12 cellular contexts compared by ENCODE assay signal in genomic region chr2:97951155-97951670, GRCh38. TPM values are rescaled to one million over a fixed set of nuclear protein-coding genes. Genes with fewer than 3 reads are reported as not detected.
DNase-seq lines count a peak whose midpoint lies in the region; ATAC-seq and TF ChIP-seq lines count a peak whose summit lies in the region.
"Had no signal": no experiment of that assay in that cellular context is flagged by ENCODE, and none has a peak within 500 bp of the region (broad histone marks: within the 10 kb centered on the region; RNA-seq: fewer than 3 reads in every experiment).

No MANE protein-coding gene starts in this region.

- H3K9me3 ChIP-seq in HCT116 (ENCODE audit: control insufficient read depth in 1 of 2, insufficient read depth in 1 of 2, low read depth in 1 of 2, low read length in 2 of 2) = no peaks in the 10 kb centered on the region

- TF ChIP-seq CTCF in HCT116 (IDR thresholded peaks at IDR 0.05 in 2 of 3, conservative IDR thresholded peaks at IDR 0.05 in 1 of 3; ENCODE audit: borderline replicate concordance in 1 of 3, insufficient read depth in 1 of 3, low read depth in 2 of 3, low read length in 2 of 3) = no peak

- ATAC-seq in HCT116 (peak; percentile 49; the same call in 1 of the 2 replicates), GM19455 (IDR thresholded peaks at IDR 0.05; ENCODE audit: unreplicated experiment) (no peak)
- ATAC-seq in activated T-helper 17 cell treated with anti-CD3 and anti-CD28 coated beads, Interleukin-2, amount 50 U/mL, for 72 hours (replicated peaks) = peak; percentile 94
- ATAC-seq: naive thymus-derived CD8-positive, alpha-beta T cell had no signal

- DNase-seq in CD1c-positive myeloid dendritic cell (ENCODE audit: extremely low spot score) (peak; percentile 51), HCT116 (ENCODE audit: low read depth, low spot score) (no peak), myocyte (ENCODE audit: low read depth) (peak; percentile 24), SKM-1 treated with dmso at 0.1 percent for 144 hours (lab: John Stamatoyannopoulos, UW; ENCODE audit: unreplicated experiment) (no peak), posterior cingulate gyrus (no peak)
- no peak for DNase-seq in activated CD4-positive, alpha-beta T cell treated with anti-CD3 and anti-CD28 coated beads, Interleukin-2, amount 10 ng/mL, durations not matched to agents 7 days and 5 days
- DNase-seq: KBM-7; naive thymus-derived CD8-positive, alpha-beta T cell; NCI-H2081 treated with DMSO at 0.1 percent for 48 hours; Right ventricle myocardium superior had no signal

- H3K4me1 ChIP-seq in HCT116 (ENCODE audit: control insufficient read depth in 1 of 2, insufficient read depth in 2 of 2, low read length in 2 of 2) = peaks cover 0 to 25% of the 10 kb centered on the region in 2 experiments; a peak in 3 of 4 replicates

- intact Hi-C loops in HCT116 (cut with micrococcal nuclease) (no loop called here), posterior cingulate gyrus (cut with DNase I) (no loop called here)

- peaks cover 3% of the 10 kb centered on the region; the same call in 1 of the 2 replicates for H4K20me1 ChIP-seq in HCT116 (ENCODE audit: insufficient read depth)

- peak overlapping the region; percentile 14; the same call in 1 of the 2 replicates for H3K27ac ChIP-seq in HCT116 (ENCODE audit: low read depth, low read length)

- RAD21 ChIA-PET in HCT116 (lab: Charles Lee; ENCODE audit: low non-redundant PET in 1 of 2, low total read pairs in 2 of 2, uncharacterized antibody in 2 of 2, unreplicated experiment in 2 of 2) = no interaction called here

- H2AFZ ChIP-seq in HCT116 (ENCODE audit: low read depth, low read length, poor library complexity, severe bottlenecking) = no peak overlapping the region

- POLR2A ChIA-PET in HCT116 (lab: Charles Lee) = no interaction called here
- POLR2A ChIA-PET in activated CD4-positive, alpha-beta T cell treated with anti-CD3 and anti-CD28 coated beads, Interleukin-2, amount 10 ng/mL, durations not matched to agents 7 days and 5 days (lab: Charles Lee) = no interaction called here

- no peak overlapping the region for H3K4me3 Mint-ChIP-seq in activated T-helper 17 cell treated with anti-CD3 and anti-CD28 coated beads, Interleukin-2, amount 50 U/mL, for 72 hours
- no peak overlapping the region for H3K4me3 Mint-ChIP-seq in activated CD4-positive, alpha-beta T cell treated with anti-CD3 and anti-CD28 coated beads, Interleukin-2, amount 10 ng/mL, durations not matched to agents 7 days and 5 days

- H3K27me3 ChIP-seq in HCT116 (ENCODE audit: insufficient read depth, low read length) = no peaks in the 10 kb centered on the region

- no peaks in the 10 kb centered on the region for H3K9me3 Mint-ChIP-seq in activated T-helper 17 cell treated with anti-CD3 and anti-CD28 coated beads, Interleukin-2, amount 50 U/mL, for 72 hours
- H3K9me3 Mint-ChIP-seq in activated CD4-positive, alpha-beta T cell treated with anti-CD3 and anti-CD28 coated beads, Interleukin-2, amount 10 ng/mL, durations not matched to agents 7 days and 5 days = peaks cover 4% of the 10 kb centered on the region

- H3K27ac Mint-ChIP-seq in activated T-helper 17 cell treated with anti-CD3 and anti-CD28 coated beads, Interleukin-2, amount 50 U/mL, for 72 hours = peak overlapping the region; percentile 68
- no peak overlapping the region for H3K27ac Mint-ChIP-seq in activated CD4-positive, alpha-beta T cell treated with anti-CD3 and anti-CD28 coated beads, Interleukin-2, amount 10 ng/mL, durations not matched to agents 7 days and 5 days

- no peaks in the 10 kb centered on the region for H3K9me2 ChIP-seq in HCT116 (ENCODE audit: insufficient read depth)

- H3K27me3 Mint-ChIP-seq in activated T-helper 17 cell treated with anti-CD3 and anti-CD28 coated beads, Interleukin-2, amount 50 U/mL, for 72 hours = no peaks in the 10 kb centered on the region
- H3K27me3 Mint-ChIP-seq in activated CD4-positive, alpha-beta T cell treated with anti-CD3 and anti-CD28 coated beads, Interleukin-2, amount 10 ng/mL, durations not matched to agents 7 days and 5 days = no peaks in the 10 kb centered on the region
- H3K27me3 Mint-ChIP-seq: naive thymus-derived CD8-positive, alpha-beta T cell had no signal

- H3K36me3 Mint-ChIP-seq in activated T-helper 17 cell treated with anti-CD3 and anti-CD28 coated beads, Interleukin-2, amount 50 U/mL, for 72 hours (ENCODE audit: low read depth) = peaks cover 7% of the 10 kb centered on the region
- H3K36me3 Mint-ChIP-seq in activated CD4-positive, alpha-beta T cell treated with anti-CD3 and anti-CD28 coated beads, Interleukin-2, amount 10 ng/mL, durations not matched to agents 7 days and 5 days (ENCODE audit: low read depth) = peaks cover 9% of the 10 kb centered on the region

- TF ChIP-seq POLR2A in HCT116 (IDR thresholded peaks at IDR 0.05; ENCODE audit: borderline replicate concordance, extremely low read depth, insufficient read depth, insufficient read length) = no peak

- H3K4me1 Mint-ChIP-seq in activated T-helper 17 cell treated with anti-CD3 and anti-CD28 coated beads, Interleukin-2, amount 50 U/mL, for 72 hours = peaks cover 66% of the 10 kb centered on the region
- peaks cover 23% of the 10 kb centered on the region for H3K4me1 Mint-ChIP-seq in activated CD4-positive, alpha-beta T cell treated with anti-CD3 and anti-CD28 coated beads, Interleukin-2, amount 10 ng/mL, durations not matched to agents 7 days and 5 days

- H3K4me2 ChIP-seq in HCT116 (ENCODE audit: low read length) = peak overlapping the region; percentile 50

- no peak for TF ChIP-seq RAD21 in HCT116 (IDR thresholded peaks at IDR 0.05; ENCODE audit: low read depth)

- H3K36me3 ChIP-seq in HCT116 (ENCODE audit: control insufficient read depth in 1 of 2, insufficient read depth in 2 of 2, low read length in 2 of 2) = no peaks in the 10 kb centered on the region

- H3K4me3 ChIP-seq in HCT116 (replicated peaks in 1 of 2; ENCODE audit: low read depth in 1 of 2, low read length in 2 of 2) = no peak overlapping the region

- peaks cover 98% of the 10 kb centered on the region for H3K79me2 ChIP-seq in HCT116 (ENCODE audit: insufficient read depth, low read length)

- CTCF ChIA-PET in HCT116 (lab: Charles Lee) = no interaction called here
- CTCF ChIA-PET in activated CD4-positive, alpha-beta T cell treated with anti-CD3 and anti-CD28 coated beads, Interleukin-2, amount 10 ng/mL, durations not matched to agents 7 days and 5 days (lab: Charles Lee) = no interaction called here

- no TSS peak for BruUV-seq in HCT116 (replicated peaks; lab: Mats Ljungman, UMichigan)

- H3K9ac ChIP-seq in HCT116 (ENCODE audit: low read length) = peak overlapping the region; percentile 16; the same call in 1 of the 2 replicates

TF ChIP-seq in HCT116, 20 proteins besides CTCF, POLR2A, EP300 and RAD21:
- TF ChIP-seq ZFX (IDR thresholded peaks at IDR 0.05) (no peak), FOSL1 (IDR thresholded peaks at IDR 0.05; ENCODE audit: low read depth) (no peak), TCF7L2 (IDR thresholded peaks at IDR 0.05; ENCODE audit: borderline replicate concordance, extremely low read depth, insufficient read depth, insufficient read length) (no peak), EGR1 (IDR thresholded peaks at IDR 0.05; ENCODE audit: low read depth) (no peak), SP1 (IDR thresholded peaks at IDR 0.05; ENCODE audit: low read depth) (no peak), JUND (IDR thresholded peaks at IDR 0.05) (no peak), POLR2AphosphoS5 (IDR thresholded peaks at IDR 0.05; ENCODE audit: low read depth, low read length) (no peak), ELF1 (IDR thresholded peaks at IDR 0.05; ENCODE audit: borderline replicate concordance, low read depth) (no peak), SRF (IDR thresholded peaks at IDR 0.05; ENCODE audit: low read depth) (no peak), CEBPB (IDR thresholded peaks at IDR 0.05; ENCODE audit: low read depth) (no peak), YY1 (IDR thresholded peaks at IDR 0.05; ENCODE audit: extremely low read depth, insufficient replicate concordance, low read depth, low read length) (no peak)
- TF ChIP-seq, protein P1, sequence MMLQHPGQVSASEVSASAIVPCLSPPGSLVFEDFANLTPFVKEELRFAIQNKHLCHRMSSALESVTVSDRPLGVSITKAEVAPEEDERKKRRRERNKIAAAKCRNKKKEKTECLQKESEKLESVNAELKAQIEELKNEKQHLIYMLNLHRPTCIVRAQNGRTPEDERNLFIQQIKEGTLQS (IDR thresholded peaks at IDR 0.05) = no peak
TF ChIP-seq in HCT116: peak in this region for 0.

RNA-seq across cellular contexts. Expression of gene TMEM131, which starts 44.5 kb away (rescaled TPM):
- 51.5 TPM for total RNA-seq in HCT116 (2021; ENCODE audit: unreplicated experiment)
- polyA plus RNA-seq in HCT116 (2012) = 18.4 and 24.5 TPM in 2 replicates
- 10 to 100 TPM; 32.0 to 36.4 TPM for total RNA-seq in activated T-helper 17 cell treated with anti-CD3 and anti-CD28 coated beads, Interleukin-2, amount 50 U/mL, for 72 hours
- total RNA-seq in myocyte = 27.2 and 35.2 TPM in 2 replicates
- polyA plus RNA-seq in myocyte (2012) = 17.0 TPM
- total RNA-seq in activated CD4-positive, alpha-beta T cell treated with anti-CD3 and anti-CD28 coated beads, Interleukin-2, amount 10 ng/mL, durations not matched to agents 7 days and 5 days = 10 to 100 TPM; 39.7 to 40.6 TPM

Comparison
In these comparisons a context has a peak if more than half of its experiments do, and no peak if none do; other contexts are left out.
1. DNase-seq: peak in CD1c-positive myeloid dendritic cell (single experiment) and myocyte (single experiment); none in HCT116 (single experiment), SKM-1 treated with dmso at 0.1 percent for 144 hours (single experiment), posterior cingulate gyrus (0 of 10) and activated CD4-positive, alpha-beta T cell treated with anti-CD3 and anti-CD28 coated beads, Interleukin-2, amount 10 ng/mL, durations not matched to agents 7 days and 5 days (single experiment).